Comparison of ENCODE assay signal across 1 cellular context in the genomic region with DNA sequence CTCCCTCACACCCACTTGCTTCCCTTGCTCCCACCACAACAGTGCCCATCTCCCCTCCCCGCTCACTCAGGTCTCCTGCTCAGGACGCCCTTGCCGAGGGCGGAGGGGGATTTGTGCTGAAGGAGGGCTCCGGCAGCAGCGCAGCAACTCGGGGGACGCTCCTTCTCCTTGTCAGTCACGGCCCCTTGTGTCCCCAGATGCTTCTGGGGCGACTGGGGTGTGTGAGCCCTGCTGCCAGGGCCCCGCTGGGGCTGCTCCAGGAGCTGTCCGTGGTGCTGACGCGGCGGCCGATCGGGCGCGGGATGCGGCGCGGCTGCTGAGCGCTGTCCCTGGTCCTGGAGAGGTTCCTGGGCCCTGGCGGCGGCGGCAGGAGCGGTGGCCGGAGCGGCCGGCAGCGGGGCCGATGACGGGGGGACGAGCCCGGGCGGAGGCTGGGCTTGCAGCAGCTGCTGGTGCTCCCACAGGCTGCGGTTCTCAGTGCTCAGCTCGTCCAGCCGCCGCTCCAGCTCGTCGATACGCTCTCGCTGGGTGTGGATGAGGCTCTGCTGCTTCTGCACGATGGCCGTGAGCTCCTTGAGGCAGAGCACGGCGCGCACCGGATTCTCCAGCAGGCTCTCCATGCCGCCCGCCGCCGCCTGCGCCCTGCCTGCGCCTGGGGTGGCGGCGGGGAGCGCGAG.
A peak's percentile ranks its signal among the peaks of the same experiment; 100 is the strongest.
TF ChIP-seq lines count a peak whose summit lies in the region.

No MANE protein-coding gene starts in this region.

TF ChIP-seq in HepG2, 621 proteins besides CTCF, POLR2A, EP300 and RAD21 (continued from another document):
- TF ChIP-seq, protein P1, sequence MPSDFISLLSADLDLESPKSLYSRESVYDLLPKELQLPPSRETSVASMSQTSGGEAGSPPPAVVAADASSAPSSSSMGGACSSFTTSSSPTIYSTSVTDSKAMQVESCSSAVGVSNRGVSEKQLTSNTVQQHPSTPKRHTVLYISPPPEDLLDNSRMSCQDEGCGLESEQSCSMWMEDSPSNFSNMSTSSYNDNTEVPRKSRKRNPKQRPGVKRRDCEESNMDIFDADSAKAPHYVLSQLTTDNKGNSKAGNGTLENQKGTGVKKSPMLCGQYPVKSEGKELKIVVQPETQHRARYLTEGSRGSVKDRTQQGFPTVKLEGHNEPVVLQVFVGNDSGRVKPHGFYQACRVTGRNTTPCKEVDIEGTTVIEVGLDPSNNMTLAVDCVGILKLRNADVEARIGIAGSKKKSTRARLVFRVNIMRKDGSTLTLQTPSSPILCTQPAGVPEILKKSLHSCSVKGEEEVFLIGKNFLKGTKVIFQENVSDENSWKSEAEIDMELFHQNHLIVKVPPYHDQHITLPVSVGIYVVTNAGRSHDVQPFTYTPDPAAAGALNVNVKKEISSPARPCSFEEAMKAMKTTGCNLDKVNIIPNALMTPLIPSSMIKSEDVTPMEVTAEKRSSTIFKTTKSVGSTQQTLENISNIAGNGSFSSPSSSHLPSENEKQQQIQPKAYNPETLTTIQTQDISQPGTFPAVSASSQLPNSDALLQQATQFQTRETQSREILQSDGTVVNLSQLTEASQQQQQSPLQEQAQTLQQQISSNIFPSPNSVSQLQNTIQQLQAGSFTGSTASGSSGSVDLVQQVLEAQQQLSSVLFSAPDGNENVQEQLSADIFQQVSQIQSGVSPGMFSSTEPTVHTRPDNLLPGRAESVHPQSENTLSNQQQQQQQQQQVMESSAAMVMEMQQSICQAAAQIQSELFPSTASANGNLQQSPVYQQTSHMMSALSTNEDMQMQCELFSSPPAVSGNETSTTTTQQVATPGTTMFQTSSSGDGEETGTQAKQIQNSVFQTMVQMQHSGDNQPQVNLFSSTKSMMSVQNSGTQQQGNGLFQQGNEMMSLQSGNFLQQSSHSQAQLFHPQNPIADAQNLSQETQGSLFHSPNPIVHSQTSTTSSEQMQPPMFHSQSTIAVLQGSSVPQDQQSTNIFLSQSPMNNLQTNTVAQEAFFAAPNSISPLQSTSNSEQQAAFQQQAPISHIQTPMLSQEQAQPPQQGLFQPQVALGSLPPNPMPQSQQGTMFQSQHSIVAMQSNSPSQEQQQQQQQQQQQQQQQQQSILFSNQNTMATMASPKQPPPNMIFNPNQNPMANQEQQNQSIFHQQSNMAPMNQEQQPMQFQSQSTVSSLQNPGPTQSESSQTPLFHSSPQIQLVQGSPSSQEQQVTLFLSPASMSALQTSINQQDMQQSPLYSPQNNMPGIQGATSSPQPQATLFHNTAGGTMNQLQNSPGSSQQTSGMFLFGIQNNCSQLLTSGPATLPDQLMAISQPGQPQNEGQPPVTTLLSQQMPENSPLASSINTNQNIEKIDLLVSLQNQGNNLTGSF (CRISPR knock-in tag; IDR thresholded peaks at IDR 0.05) = peak; percentile 98
- peak; percentile 39; the same call in 1 of the 2 replicates for TF ChIP-seq ETV5 (CRISPR knock-in tag; IDR thresholded peaks at IDR 0.05; ENCODE audit: borderline replicate concordance)
